Comparison of ENCODE assay signal across 2 cellular contexts in the genomic region with DNA sequence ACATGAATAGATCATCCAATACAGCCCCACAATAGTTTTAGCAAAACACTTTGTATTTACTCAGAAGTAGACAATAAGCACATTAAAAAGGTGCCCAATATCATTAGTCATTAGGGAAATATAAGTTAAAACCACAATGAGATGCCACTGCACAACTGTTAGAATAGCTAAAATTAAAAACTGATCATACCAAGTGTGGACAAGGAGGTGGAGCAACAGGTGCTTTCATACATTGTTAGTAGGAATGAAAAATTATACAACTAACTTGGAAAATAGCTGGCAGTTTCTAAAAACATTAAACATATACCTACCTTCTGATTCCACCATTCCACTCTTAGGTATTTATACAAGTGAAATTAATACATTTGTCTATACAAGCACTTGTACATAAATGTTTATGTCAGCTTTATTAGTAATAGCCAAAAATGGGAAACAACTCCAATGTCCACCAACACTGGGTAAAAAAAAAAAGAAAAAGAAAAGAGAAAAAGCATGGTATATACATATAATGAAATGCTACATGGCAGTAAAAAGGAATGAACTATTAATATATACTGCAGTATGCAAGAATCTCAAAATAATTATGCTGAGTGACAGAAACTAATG.
A peak's percentile ranks its signal among the peaks of the same experiment; 100 is the strongest.
TF ChIP-seq lines count a peak whose summit lies in the region.

No MANE protein-coding gene starts in this region.

TF ChIP-seq in HepG2, 621 proteins besides CTCF, POLR2A, EP300 and RAD21:
- TF ChIP-seq MAFK (conservative IDR thresholded peaks at IDR 0.05 in 1 of 2, IDR thresholded peaks at IDR 0.05 in 1 of 2; ENCODE audit: low read length in 2 of 2) (peak; percentile 54 to 73), MAFF (IDR thresholded peaks at IDR 0.05; ENCODE audit: low read depth, low read length) (peak; percentile 56; the same call in 1 of the 2 replicates), ZNF7 (CRISPR knock-in tag; IDR thresholded peaks at IDR 0.05) (peak; percentile 54; the same call in 1 of the 2 replicates), KDM6A (CRISPR knock-in tag; IDR thresholded peaks at IDR 0.05; ENCODE audit: low read depth) (no peak)

TF ChIP-seq in IMR-90, 13 proteins besides CTCF, POLR2A, EP300 and RAD21:
- TF ChIP-seq SMC3 (IDR thresholded peaks at IDR 0.05; ENCODE audit: low read depth, low read length), result no peak
- no peak for TF ChIP-seq RCOR1 (IDR thresholded peaks at IDR 0.05; ENCODE audit: insufficient replicate concordance, low read length)
- TF ChIP-seq MAFK (IDR thresholded peaks at IDR 0.05; ENCODE audit: low read depth, low read length), result peak; percentile 65
- TF ChIP-seq, protein P1, sequence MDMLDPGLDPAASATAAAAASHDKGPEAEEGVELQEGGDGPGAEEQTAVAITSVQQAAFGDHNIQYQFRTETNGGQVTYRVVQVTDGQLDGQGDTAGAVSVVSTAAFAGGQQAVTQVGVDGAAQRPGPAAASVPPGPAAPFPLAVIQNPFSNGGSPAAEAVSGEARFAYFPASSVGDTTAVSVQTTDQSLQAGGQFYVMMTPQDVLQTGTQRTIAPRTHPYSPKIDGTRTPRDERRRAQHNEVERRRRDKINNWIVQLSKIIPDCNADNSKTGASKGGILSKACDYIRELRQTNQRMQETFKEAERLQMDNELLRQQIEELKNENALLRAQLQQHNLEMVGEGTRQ (IDR thresholded peaks at IDR 0.05; ENCODE audit: low read depth, low read length), result no peak
